Comparison of ENCODE assay signal across 1 cellular context in the genomic region with DNA sequence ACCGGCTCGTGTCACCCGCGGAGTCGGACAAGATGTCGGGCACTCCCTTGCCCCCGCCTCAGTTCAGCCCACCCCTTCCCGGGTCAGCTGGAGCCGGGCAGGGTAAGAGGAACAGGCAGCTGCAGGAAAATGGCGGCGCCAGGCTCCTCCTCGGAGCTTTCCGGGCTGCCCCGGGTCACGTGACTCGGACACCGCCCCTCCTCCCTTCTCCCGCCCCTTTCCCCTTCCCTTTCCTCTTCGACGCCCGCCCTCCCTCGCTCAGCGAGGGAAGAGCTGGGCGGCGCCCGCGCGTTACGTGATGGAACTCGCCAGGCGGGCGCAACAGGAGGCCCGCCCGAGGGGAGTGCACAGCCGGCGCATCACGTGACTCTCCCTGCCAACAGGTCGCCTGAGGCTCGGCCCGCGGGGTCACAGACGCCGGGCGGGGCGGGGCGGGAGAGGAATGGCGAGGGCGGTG.
TF ChIP-seq lines count a peak whose summit lies in the region.

A gene with protein sequence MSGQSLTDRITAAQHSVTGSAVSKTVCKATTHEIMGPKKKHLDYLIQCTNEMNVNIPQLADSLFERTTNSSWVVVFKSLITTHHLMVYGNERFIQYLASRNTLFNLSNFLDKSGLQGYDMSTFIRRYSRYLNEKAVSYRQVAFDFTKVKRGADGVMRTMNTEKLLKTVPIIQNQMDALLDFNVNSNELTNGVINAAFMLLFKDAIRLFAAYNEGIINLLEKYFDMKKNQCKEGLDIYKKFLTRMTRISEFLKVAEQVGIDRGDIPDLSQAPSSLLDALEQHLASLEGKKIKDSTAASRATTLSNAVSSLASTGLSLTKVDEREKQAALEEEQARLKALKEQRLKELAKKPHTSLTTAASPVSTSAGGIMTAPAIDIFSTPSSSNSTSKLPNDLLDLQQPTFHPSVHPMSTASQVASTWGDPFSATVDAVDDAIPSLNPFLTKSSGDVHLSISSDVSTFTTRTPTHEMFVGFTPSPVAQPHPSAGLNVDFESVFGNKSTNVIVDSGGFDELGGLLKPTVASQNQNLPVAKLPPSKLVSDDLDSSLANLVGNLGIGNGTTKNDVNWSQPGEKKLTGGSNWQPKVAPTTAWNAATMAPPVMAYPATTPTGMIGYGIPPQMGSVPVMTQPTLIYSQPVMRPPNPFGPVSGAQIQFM (minus strand): TSS at position 134 of the 457 bp plus-strand sequence. CDS start 304 bp downstream, outside the sequence.

TF ChIP-seq in K562, 482 proteins besides CTCF, POLR2A, EP300 and RAD21 (continued from another document and continues in another):
- TF ChIP-seq TAF1 (IDR thresholded peaks at IDR 0.05; ENCODE audit: control insufficient read depth, extremely low read depth, insufficient read depth, low read length, severe bottlenecking) (peak; percentile 86), FOXJ3 (CRISPR knock-in tag; IDR thresholded peaks at IDR 0.05) (no peak), EGR1 (conservative IDR thresholded peaks at IDR 0.05) (peak; percentile 85), ZNF699 (CRISPR knock-in tag; IDR thresholded peaks at IDR 0.05; ENCODE audit: insufficient replicate concordance) (no peak), CBX1 (IDR thresholded peaks at IDR 0.05; ENCODE audit: low read depth) (0 out of 2 replicates have a peak, but pooled peaks have one; percentile 10), BHLHE40 (IDR thresholded peaks at IDR 0.05; ENCODE audit: low read length) (peak; percentile 96; the same call in 1 of the 2 replicates), HNRNPL (IDR thresholded peaks at IDR 0.05; ENCODE audit: low read depth, low read length) (peak; percentile 25; the same call in 1 of the 2 replicates), NCOA1 (IDR thresholded peaks at IDR 0.05; ENCODE audit: low read depth) (peak; percentile 41; the same call in 1 of the 2 replicates), GTF2F1 (IDR thresholded peaks at IDR 0.05; ENCODE audit: low read depth, low read length) (peak; percentile 78; the same call in 1 of the 2 replicates), ZBTB11 (CRISPR knock-in tag; IDR thresholded peaks at IDR 0.05) (peak in 1 of 3 experiments; percentile 48; a peak in 1 of 6 replicates), PBX2 (CRISPR knock-in tag; IDR thresholded peaks at IDR 0.05; ENCODE audit: low read depth) (no peak), PBX2 (tag; conservative IDR thresholded peaks at IDR 0.05; ENCODE audit: low read depth) (no peak), CREM (IDR thresholded peaks at IDR 0.05; ENCODE audit: low read depth) (peak; percentile 84), MAZ (CRISPR knock-in tag; conservative IDR thresholded peaks at IDR 0.05 in 1 of 2, IDR thresholded peaks at IDR 0.05 in 1 of 2) (peak; percentile 93 to 97), MITF (IDR thresholded peaks at IDR 0.05) (peak; percentile 68), SRF (CRISPR knock-in tag; IDR thresholded peaks at IDR 0.05) (peak in 1 of 2 experiments; percentile 56; a peak in 2 of 4 replicates), ELF2 (CRISPR knock-in tag; IDR thresholded peaks at IDR 0.05) (peak; percentile 32; the same call in 1 of the 2 replicates), HNRNPK (IDR thresholded peaks at IDR 0.05; ENCODE audit: low read depth, low read length, poor library complexity, severe bottlenecking) (peak; percentile 34), KLF13 (tag; IDR thresholded peaks at IDR 0.05; ENCODE audit: borderline replicate concordance, low read depth) (peak; percentile 87; the same call in 1 of the 2 replicates), NKRF (IDR thresholded peaks at IDR 0.05; ENCODE audit: borderline replicate concordance) (peak; percentile 30; the same call in 1 of the 2 replicates), RNF2 (IDR thresholded peaks at IDR 0.05) (peak; percentile 75), CREB1 (IDR thresholded peaks at IDR 0.05) (peak; percentile 86), CREB1 (CRISPR knock-in tag; IDR thresholded peaks at IDR 0.05) (peak; percentile 85), ZNF717 (CRISPR knock-in tag; IDR thresholded peaks at IDR 0.05) (no peak), NCOR1 (IDR thresholded peaks at IDR 0.05) (peak; percentile 72)
- TF ChIP-seq, protein P1, sequence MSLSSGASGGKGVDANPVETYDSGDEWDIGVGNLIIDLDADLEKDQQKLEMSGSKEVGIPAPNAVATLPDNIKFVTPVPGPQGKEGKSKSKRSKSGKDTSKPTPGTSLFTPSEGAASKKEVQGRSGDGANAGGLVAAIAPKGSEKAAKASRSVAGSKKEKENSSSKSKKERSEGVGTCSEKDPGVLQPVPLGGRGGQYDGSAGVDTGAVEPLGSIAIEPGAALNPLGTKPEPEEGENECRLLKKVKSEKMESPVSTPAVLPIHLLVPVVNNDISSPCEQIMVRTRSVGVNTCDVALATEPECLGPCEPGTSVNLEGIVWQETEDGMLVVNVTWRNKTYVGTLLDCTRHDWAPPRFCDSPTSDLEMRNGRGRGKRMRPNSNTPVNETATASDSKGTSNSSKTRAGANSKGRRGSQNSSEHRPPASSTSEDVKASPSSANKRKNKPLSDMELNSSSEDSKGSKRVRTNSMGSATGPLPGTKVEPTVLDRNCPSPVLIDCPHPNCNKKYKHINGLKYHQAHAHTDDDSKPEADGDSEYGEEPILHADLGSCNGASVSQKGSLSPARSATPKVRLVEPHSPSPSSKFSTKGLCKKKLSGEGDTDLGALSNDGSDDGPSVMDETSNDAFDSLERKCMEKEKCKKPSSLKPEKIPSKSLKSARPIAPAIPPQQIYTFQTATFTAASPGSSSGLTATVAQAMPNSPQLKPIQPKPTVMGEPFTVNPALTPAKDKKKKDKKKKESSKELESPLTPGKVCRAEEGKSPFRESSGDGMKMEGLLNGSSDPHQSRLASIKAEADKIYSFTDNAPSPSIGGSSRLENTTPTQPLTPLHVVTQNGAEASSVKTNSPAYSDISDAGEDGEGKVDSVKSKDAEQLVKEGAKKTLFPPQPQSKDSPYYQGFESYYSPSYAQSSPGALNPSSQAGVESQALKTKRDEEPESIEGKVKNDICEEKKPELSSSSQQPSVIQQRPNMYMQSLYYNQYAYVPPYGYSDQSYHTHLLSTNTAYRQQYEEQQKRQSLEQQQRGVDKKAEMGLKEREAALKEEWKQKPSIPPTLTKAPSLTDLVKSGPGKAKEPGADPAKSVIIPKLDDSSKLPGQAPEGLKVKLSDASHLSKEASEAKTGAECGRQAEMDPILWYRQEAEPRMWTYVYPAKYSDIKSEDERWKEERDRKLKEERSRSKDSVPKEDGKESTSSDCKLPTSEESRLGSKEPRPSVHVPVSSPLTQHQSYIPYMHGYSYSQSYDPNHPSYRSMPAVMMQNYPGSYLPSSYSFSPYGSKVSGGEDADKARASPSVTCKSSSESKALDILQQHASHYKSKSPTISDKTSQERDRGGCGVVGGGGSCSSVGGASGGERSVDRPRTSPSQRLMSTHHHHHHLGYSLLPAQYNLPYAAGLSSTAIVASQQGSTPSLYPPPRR (CRISPR knock-in tag; IDR thresholded peaks at IDR 0.05; ENCODE audit: borderline replicate concordance), result no peak
- TF ChIP-seq, protein P2, sequence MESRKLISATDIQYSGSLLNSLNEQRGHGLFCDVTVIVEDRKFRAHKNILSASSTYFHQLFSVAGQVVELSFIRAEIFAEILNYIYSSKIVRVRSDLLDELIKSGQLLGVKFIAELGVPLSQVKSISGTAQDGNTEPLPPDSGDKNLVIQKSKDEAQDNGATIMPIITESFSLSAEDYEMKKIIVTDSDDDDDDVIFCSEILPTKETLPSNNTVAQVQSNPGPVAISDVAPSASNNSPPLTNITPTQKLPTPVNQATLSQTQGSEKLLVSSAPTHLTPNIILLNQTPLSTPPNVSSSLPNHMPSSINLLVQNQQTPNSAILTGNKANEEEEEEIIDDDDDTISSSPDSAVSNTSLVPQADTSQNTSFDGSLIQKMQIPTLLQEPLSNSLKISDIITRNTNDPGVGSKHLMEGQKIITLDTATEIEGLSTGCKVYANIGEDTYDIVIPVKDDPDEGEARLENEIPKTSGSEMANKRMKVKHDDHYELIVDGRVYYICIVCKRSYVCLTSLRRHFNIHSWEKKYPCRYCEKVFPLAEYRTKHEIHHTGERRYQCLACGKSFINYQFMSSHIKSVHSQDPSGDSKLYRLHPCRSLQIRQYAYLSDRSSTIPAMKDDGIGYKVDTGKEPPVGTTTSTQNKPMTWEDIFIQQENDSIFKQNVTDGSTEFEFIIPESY (CRISPR knock-in tag; IDR thresholded peaks at IDR 0.05), result no peak
- TF ChIP-seq, protein P3, sequence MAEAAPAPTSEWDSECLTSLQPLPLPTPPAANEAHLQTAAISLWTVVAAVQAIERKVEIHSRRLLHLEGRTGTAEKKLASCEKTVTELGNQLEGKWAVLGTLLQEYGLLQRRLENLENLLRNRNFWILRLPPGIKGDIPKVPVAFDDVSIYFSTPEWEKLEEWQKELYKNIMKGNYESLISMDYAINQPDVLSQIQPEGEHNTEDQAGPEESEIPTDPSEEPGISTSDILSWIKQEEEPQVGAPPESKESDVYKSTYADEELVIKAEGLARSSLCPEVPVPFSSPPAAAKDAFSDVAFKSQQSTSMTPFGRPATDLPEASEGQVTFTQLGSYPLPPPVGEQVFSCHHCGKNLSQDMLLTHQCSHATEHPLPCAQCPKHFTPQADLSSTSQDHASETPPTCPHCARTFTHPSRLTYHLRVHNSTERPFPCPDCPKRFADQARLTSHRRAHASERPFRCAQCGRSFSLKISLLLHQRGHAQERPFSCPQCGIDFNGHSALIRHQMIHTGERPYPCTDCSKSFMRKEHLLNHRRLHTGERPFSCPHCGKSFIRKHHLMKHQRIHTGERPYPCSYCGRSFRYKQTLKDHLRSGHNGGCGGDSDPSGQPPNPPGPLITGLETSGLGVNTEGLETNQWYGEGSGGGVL (CRISPR knock-in tag; IDR thresholded peaks at IDR 0.05), result no peak
- TF ChIP-seq, protein P4, sequence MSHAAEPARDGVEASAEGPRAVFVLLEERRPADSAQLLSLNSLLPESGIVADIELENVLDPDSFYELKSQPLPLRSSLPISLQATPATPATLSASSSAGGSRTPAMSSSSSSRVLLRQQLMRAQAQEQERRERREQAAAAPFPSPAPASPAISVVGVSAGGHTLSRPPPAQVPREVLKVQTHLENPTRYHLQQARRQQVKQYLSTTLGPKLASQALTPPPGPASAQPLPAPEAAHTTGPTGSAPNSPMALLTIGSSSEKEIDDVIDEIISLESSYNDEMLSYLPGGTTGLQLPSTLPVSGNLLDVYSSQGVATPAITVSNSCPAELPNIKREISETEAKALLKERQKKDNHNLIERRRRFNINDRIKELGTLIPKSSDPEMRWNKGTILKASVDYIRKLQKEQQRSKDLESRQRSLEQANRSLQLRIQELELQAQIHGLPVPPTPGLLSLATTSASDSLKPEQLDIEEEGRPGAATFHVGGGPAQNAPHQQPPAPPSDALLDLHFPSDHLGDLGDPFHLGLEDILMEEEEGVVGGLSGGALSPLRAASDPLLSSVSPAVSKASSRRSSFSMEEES (CRISPR knock-in tag; IDR thresholded peaks at IDR 0.05), result peak; percentile 100
